In the genomic region with DNA sequence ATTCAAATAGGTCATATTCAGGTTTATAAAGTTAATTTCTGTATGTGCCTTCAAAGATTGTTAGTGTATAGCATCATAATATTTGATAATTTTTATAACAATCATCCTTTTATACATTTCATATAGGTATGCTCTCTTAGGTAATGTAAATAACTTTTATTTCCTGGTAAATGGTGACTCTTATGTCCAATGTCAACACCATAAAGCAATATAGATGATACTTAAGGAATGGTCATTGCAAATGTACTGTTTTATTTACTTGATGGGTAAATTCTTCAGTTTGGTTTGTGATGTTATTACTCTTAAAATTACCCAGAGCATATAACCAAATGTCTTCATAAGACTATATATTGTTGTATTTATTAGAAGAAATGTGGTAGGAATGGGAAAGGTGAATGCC, we compare ENCODE assay signal across 30 cellular contexts.
"Had no signal": no experiment of that assay in that cellular context is flagged by ENCODE, and none has a peak within 500 bp of the region (broad histone marks: within the 10 kb centered on the region; RNA-seq: fewer than 3 reads in every experiment).

No MANE protein-coding gene starts in this region.

- H3K36me3 ChIP-seq: ascending aorta, breast epithelium, cardiac muscle cell, gastrocnemius medialis, heart left ventricle had no signal

- H3K9me3 ChIP-seq: gastrocnemius medialis had no signal

- H3K27ac ChIP-seq: ascending aorta, breast epithelium, cardiac muscle cell, coronary artery, gastrocnemius medialis, heart left ventricle had no signal

- H3K27me3 ChIP-seq: ascending aorta, breast epithelium, cardiac muscle cell, dorsolateral prefrontal cortex, gastrocnemius medialis, heart left ventricle had no signal

- ATAC-seq: activated naive CD4-positive, alpha-beta T cell treated with anti-CD3 and anti-CD28 coated beads, Interleukin-2, amount 50 U/mL, for 72 hours; activated T-cell treated with anti-CD3 and anti-CD28 coated beads, Interleukin-2, amount 50 U/mL, for 72 hours; esophagus mucosa; gastrocnemius medialis; heart left ventricle; WTC11 had no signal

- DNase-seq: activated CD4-positive, alpha-beta memory T cell treated with anti-CD3 and anti-CD28 coated beads, Interleukin-2, amount 10 ng/mL, durations not matched to agents 7 days and 5 days; activated CD4-positive, alpha-beta T cell treated with anti-CD3 and anti-CD28 coated beads for 1 hour; activated CD4-positive, alpha-beta T cell treated with anti-CD3 and anti-CD28 coated beads for 4 hours; activated CD4-positive, alpha-beta T cell treated with anti-CD3 and anti-CD28 coated beads, Interleukin-2, amount 10 ng/mL, durations not matched to agents 7 days and 5 days; activated CD4-positive, alpha-beta T cell treated with anti-CD3 and anti-CD28 coated beads, Interleukin-2, amount 50 U/mL, for 4 hours; activated CD8-positive, alpha-beta memory T cell treated with anti-CD3 and anti-CD28 coated beads, Interleukin-2, amount 50 U/mL, for 48 hours; activated gamma-delta T cell; activated naive CD4-positive, alpha-beta T cell; activated naive CD4-positive, alpha-beta T cell treated with anti-CD3 and anti-CD28 coated beads, Interleukin-2, amount 10 ng/mL, durations not matched to agents 7 days and 5 days; activated naive CD8-positive, alpha-beta T cell treated with anti-CD3 and anti-CD28 coated beads, Interleukin-2, amount 10 ng/mL, durations not matched to agents 7 days and 5 days; activated T-cell treated with anti-CD3 and anti-CD28 coated beads for 4 hours; activated T-cell treated with anti-CD3 and anti-CD28 coated beads, Interleukin-2, amount 50 U/mL, for 24 hours; activated T-cell treated with anti-CD3 and anti-CD28 coated beads, Interleukin-2, amount 50 U/mL, for 72 hours; central memory CD4-positive, alpha-beta T cell; cerebellar nuclear complex; dorsolateral prefrontal cortex; effector memory CD4-positive, alpha-beta T cell; endodermal cell; foreskin fibroblast; gastrocnemius medialis; glutamatergic neuron; heart left ventricle; T-helper 2 cell had no signal

- H3K4me3 ChIP-seq: ascending aorta, breast epithelium, cardiac muscle cell, coronary artery, dorsolateral prefrontal cortex, gastrocnemius medialis, heart left ventricle had no signal

- H3K4me1 ChIP-seq: ascending aorta, breast epithelium, gastrocnemius medialis, heart left ventricle had no signal
